Comparison of ENCODE assay signal across 8 cellular contexts in genomic region chr15:53197426-53197839, GRCh38.
A peak's percentile ranks its signal among the peaks of the same experiment; 100 is the strongest.
DNase-seq lines count a peak whose midpoint lies in the region; ATAC-seq and TF ChIP-seq lines count a peak whose summit lies in the region.

No MANE protein-coding gene starts in this region.

- DNase-seq in EL (peak; percentile 1), MG63 (peak; percentile 63), SHP77 (lab: John Stamatoyannopoulos, UW) (peak; percentile 40 to 70), cardiac fibroblast (ENCODE audit: low read depth in 2 of 2) (peak; percentile 49 to 57), left kidney (ENCODE audit: low read depth, low spot score) (peak; percentile 75)
- peak; percentile 11 to 31 for DNase-seq in stimulated activated CD8-positive, alpha-beta memory T cell treated with anti-CD3 and anti-CD28 coated beads, Interleukin-2, amount 100 ng/mL, for 48 hours (ENCODE audit: low read depth in 2 of 2)

- H3K27me3 ChIP-seq in MG63: no peaks in the 10 kb centered on the region; the same call in 1 of the 2 replicates

- ATAC-seq in GM21723 (IDR thresholded peaks at IDR 0.05; ENCODE audit: unreplicated experiment) (peak; percentile 78), HG03135 (IDR thresholded peaks at IDR 0.05; ENCODE audit: unreplicated experiment) (no peak)

- no peaks in the 10 kb centered on the region for H3K9me3 ChIP-seq in MG63

- no peaks in the 10 kb centered on the region for H3K36me3 ChIP-seq in MG63

- peak; percentile 90 for TF ChIP-seq CTCF in cardiac fibroblast (IDR thresholded peaks at IDR 0.05; ENCODE audit: low read depth, low read length)

- H3K4me3 ChIP-seq in MG63: no peak overlapping the region
- H3K4me3 ChIP-seq in cardiac fibroblast (replicated peaks in 1 of 2; ENCODE audit: low read depth in 2 of 2, low read length in 2 of 2): no peak overlapping the region

Comparison
In these comparisons a context has a peak if more than half of its experiments do, and no peak if none do; other contexts are left out.
1. DNase-seq: peak in every context shown above with its lines; median percentile 75 in left kidney; 63 in MG63; 55 in SHP77; 53 in cardiac fibroblast; 21 in stimulated activated CD8-positive, alpha-beta memory T cell treated with anti-CD3 and anti-CD28 coated beads, Interleukin-2, amount 100 ng/mL, for 48 hours; 1 in EL.